In genomic region chr1:23624440-23624839, GRCh38 we compare ENCODE assay signal across 16 cellular contexts.
DNase-seq lines count a peak whose midpoint lies in the region; ATAC-seq and TF ChIP-seq lines count a peak whose summit lies in the region.
"Had no signal": no experiment of that assay in that cellular context is flagged by ENCODE, and none has a peak within 500 bp of the region (broad histone marks: within the 10 kb centered on the region; RNA-seq: fewer than 3 reads in every experiment).

No MANE protein-coding gene starts in this region.

- no peak overlapping the region for H3K4me3 ChIP-seq in psoas muscle
- H3K4me3 ChIP-seq: hepatocyte, spleen, thoracic aorta had no signal

- no peak overlapping the region for H3K4me3 Mint-ChIP-seq in activated CD4-positive, alpha-beta T cell treated with anti-CD3 and anti-CD28 coated beads, Interleukin-2, amount 10 ng/mL, durations not matched to agents 7 days and 5 days
- H3K4me3 Mint-ChIP-seq in activated naive CD8-positive, alpha-beta T cell treated with anti-CD3 and anti-CD28 coated beads, Interleukin-2, amount 50 U/mL, for 24 hours, result peak overlapping the region; percentile 49
- H3K4me3 Mint-ChIP-seq in stimulated activated naive B cell treated with anti-CD40 and anti-IgM and Interleukin-4, amounts not matched to agents 10 μg/mL and 1 μg/mL and 100 μg/mL, for 72 hours, result peak overlapping the region; percentile 60 to 68
- H3K4me3 Mint-ChIP-seq: brain had no signal

- H3K36me3 Mint-ChIP-seq in activated CD4-positive, alpha-beta T cell treated with anti-CD3 and anti-CD28 coated beads, Interleukin-2, amount 10 ng/mL, durations not matched to agents 7 days and 5 days (ENCODE audit: low read depth), result peaks cover 17% of the 10 kb centered on the region
- peaks cover 5% of the 10 kb centered on the region for H3K36me3 Mint-ChIP-seq in activated naive CD8-positive, alpha-beta T cell treated with anti-CD3 and anti-CD28 coated beads, Interleukin-2, amount 50 U/mL, for 24 hours (ENCODE audit: low read depth)
- peaks cover 9 to 11% of the 10 kb centered on the region in 2 donors for H3K36me3 Mint-ChIP-seq in stimulated activated naive B cell treated with anti-CD40 and anti-IgM and Interleukin-4, amounts not matched to agents 10 μg/mL and 1 μg/mL and 100 μg/mL, for 72 hours
- H3K36me3 Mint-ChIP-seq: brain had no signal

- CTCF ChIA-PET in activated CD4-positive, alpha-beta T cell treated with anti-CD3 and anti-CD28 coated beads, Interleukin-2, amount 10 ng/mL, durations not matched to agents 7 days and 5 days (lab: Charles Lee), result interaction anchor here (0.7 to 2.6 kb wide), 4 partner anchors 10 to 66 kb away, joined by 3 to 9 read pairs (median 6); no protein-coding TSS in a partner anchor

- H3K36me3 ChIP-seq in psoas muscle (ENCODE audit: insufficient read depth in 1 of 2, low read depth in 1 of 2), result no peaks in the 10 kb centered on the region
- H3K36me3 ChIP-seq: spleen, thoracic aorta had no signal

- DNase-seq in activated T-cell treated with anti-CD3 and anti-CD28 coated beads for 24 hours (ENCODE audit: low read depth), result peak; percentile 57
- no peak for DNase-seq in activated T-cell treated with anti-CD3 and anti-CD28 coated beads, Interleukin-2, amount 50 U/mL, for 1 hour
- DNase-seq in activated CD4-positive, alpha-beta T cell treated with anti-CD3 and anti-CD28 coated beads, Interleukin-2, amount 10 ng/mL, durations not matched to agents 7 days and 5 days, result no peak
- peak; percentile 79 for DNase-seq in activated naive CD8-positive, alpha-beta T cell treated with anti-CD3 and anti-CD28 coated beads, Interleukin-2, amount 50 U/mL, for 24 hours
- DNase-seq in stimulated activated naive B cell treated with anti-CD40 and anti-IgM and Interleukin-4, amounts not matched to agents 10 μg/mL and 1 μg/mL and 100 μg/mL, for 72 hours, result peak; percentile 83
- no peak for DNase-seq in SHP77 treated with DMSO at 0.1 percent for 48 hours (lab: John Stamatoyannopoulos, UW)
- DNase-seq in psoas muscle, result no peak
- DNase-seq in cardiac septum (ENCODE audit: low spot score), result no peak
- DNase-seq: EL, left ventricle myocardium superior, NCI-H345, spleen had no signal

- ATAC-seq in activated naive CD8-positive, alpha-beta T cell treated with anti-CD3 and anti-CD28 coated beads, Interleukin-2, amount 50 U/mL, for 24 hours, result peak; percentile 86
- peak; percentile 76 to 77 for ATAC-seq in stimulated activated naive B cell treated with anti-CD40 and anti-IgM and Interleukin-4, amounts not matched to agents 10 μg/mL and 1 μg/mL and 100 μg/mL, for 72 hours (replicated peaks)
- ATAC-seq in psoas muscle, result no peak
- ATAC-seq: left ventricle myocardium superior had no signal

- H3K27me3 Mint-ChIP-seq in activated CD4-positive, alpha-beta T cell treated with anti-CD3 and anti-CD28 coated beads, Interleukin-2, amount 10 ng/mL, durations not matched to agents 7 days and 5 days, result no peaks in the 10 kb centered on the region
- H3K27me3 Mint-ChIP-seq in activated naive CD8-positive, alpha-beta T cell treated with anti-CD3 and anti-CD28 coated beads, Interleukin-2, amount 50 U/mL, for 24 hours, result no peaks in the 10 kb centered on the region
- no peaks in the 10 kb centered on the region for H3K27me3 Mint-ChIP-seq in stimulated activated naive B cell treated with anti-CD40 and anti-IgM and Interleukin-4, amounts not matched to agents 10 μg/mL and 1 μg/mL and 100 μg/mL, for 72 hours

- 73 to 90% (median 78%) methylated on average over 4 of the region's 4 CpGs for WGBS in psoas muscle, 3 donors

- POLR2A ChIA-PET in activated CD4-positive, alpha-beta T cell treated with anti-CD3 and anti-CD28 coated beads, Interleukin-2, amount 10 ng/mL, durations not matched to agents 7 days and 5 days (lab: Charles Lee), result interaction anchor here (0.6 kb wide), 1 partner anchor 1082 kb away, joined by 3 read pairs; no protein-coding TSS in a partner anchor

- no peaks in the 10 kb centered on the region for H3K9me3 ChIP-seq in psoas muscle
- H3K9me3 ChIP-seq: spleen, thoracic aorta had no signal

- H3K4me1 ChIP-seq in psoas muscle, result no peaks in the 10 kb centered on the region

- peaks cover 76% of the 10 kb centered on the region for H3K4me1 Mint-ChIP-seq in activated CD4-positive, alpha-beta T cell treated with anti-CD3 and anti-CD28 coated beads, Interleukin-2, amount 10 ng/mL, durations not matched to agents 7 days and 5 days
- H3K4me1 Mint-ChIP-seq in activated naive CD8-positive, alpha-beta T cell treated with anti-CD3 and anti-CD28 coated beads, Interleukin-2, amount 50 U/mL, for 24 hours, result peaks cover 85% of the 10 kb centered on the region
- H3K4me1 Mint-ChIP-seq in stimulated activated naive B cell treated with anti-CD40 and anti-IgM and Interleukin-4, amounts not matched to agents 10 μg/mL and 1 μg/mL and 100 μg/mL, for 72 hours, result peaks cover 60 to 89% of the 10 kb centered on the region in 2 donors

- no peak for TF ChIP-seq CTCF in psoas muscle (IDR thresholded peaks at IDR 0.05)

- intact Hi-C loops in psoas muscle (cut with DNase I), result no loop called here
- intact Hi-C loops in cardiac septum (cut with DNase I), result no loop called here

- peak overlapping the region; percentile 58 for H3K27ac Mint-ChIP-seq in activated CD4-positive, alpha-beta T cell treated with anti-CD3 and anti-CD28 coated beads, Interleukin-2, amount 10 ng/mL, durations not matched to agents 7 days and 5 days
- peak overlapping the region; percentile 87 for H3K27ac Mint-ChIP-seq in activated naive CD8-positive, alpha-beta T cell treated with anti-CD3 and anti-CD28 coated beads, Interleukin-2, amount 50 U/mL, for 24 hours
- H3K27ac Mint-ChIP-seq in stimulated activated naive B cell treated with anti-CD40 and anti-IgM and Interleukin-4, amounts not matched to agents 10 μg/mL and 1 μg/mL and 100 μg/mL, for 72 hours, result peak overlapping the region; percentile 97
- H3K27ac Mint-ChIP-seq: brain had no signal

- H3K27me3 ChIP-seq in psoas muscle (ENCODE audit: insufficient read depth in 3 of 3, low read length in 2 of 3), result peaks cover 0 to 10% (median 2%) of the 10 kb centered on the region in 3 donors
- H3K27me3 ChIP-seq: hepatocyte had no signal

- H3K9me3 Mint-ChIP-seq in activated CD4-positive, alpha-beta T cell treated with anti-CD3 and anti-CD28 coated beads, Interleukin-2, amount 10 ng/mL, durations not matched to agents 7 days and 5 days, result peaks cover 9% of the 10 kb centered on the region
- peaks cover 15% of the 10 kb centered on the region for H3K9me3 Mint-ChIP-seq in activated naive CD8-positive, alpha-beta T cell treated with anti-CD3 and anti-CD28 coated beads, Interleukin-2, amount 50 U/mL, for 24 hours
- peaks cover 10 to 15% of the 10 kb centered on the region in 2 donors for H3K9me3 Mint-ChIP-seq in stimulated activated naive B cell treated with anti-CD40 and anti-IgM and Interleukin-4, amounts not matched to agents 10 μg/mL and 1 μg/mL and 100 μg/mL, for 72 hours

- H3K27ac ChIP-seq in psoas muscle, result no peak overlapping the region
- H3K27ac ChIP-seq: hepatocyte, RWPE1, thoracic aorta had no signal

Comparison
In these comparisons a context has a peak if more than half of its experiments do, and no peak if none do; other contexts are left out.
1. DNase-seq: peak in activated T-cell treated with anti-CD3 and anti-CD28 coated beads for 24 hours (single experiment), activated naive CD8-positive, alpha-beta T cell treated with anti-CD3 and anti-CD28 coated beads, Interleukin-2, amount 50 U/mL, for 24 hours (single experiment) and stimulated activated naive B cell treated with anti-CD40 and anti-IgM and Interleukin-4, amounts not matched to agents 10 μg/mL and 1 μg/mL and 100 μg/mL, for 72 hours (single experiment); none in activated T-cell treated with anti-CD3 and anti-CD28 coated beads, Interleukin-2, amount 50 U/mL, for 1 hour (single experiment), activated CD4-positive, alpha-beta T cell treated with anti-CD3 and anti-CD28 coated beads, Interleukin-2, amount 10 ng/mL, durations not matched to agents 7 days and 5 days (single experiment), SHP77 treated with DMSO at 0.1 percent for 48 hours (single experiment), psoas muscle (0 of 2) and cardiac septum (single experiment).
2. ATAC-seq: peak in activated naive CD8-positive, alpha-beta T cell treated with anti-CD3 and anti-CD28 coated beads, Interleukin-2, amount 50 U/mL, for 24 hours (single experiment) and stimulated activated naive B cell treated with anti-CD40 and anti-IgM and Interleukin-4, amounts not matched to agents 10 μg/mL and 1 μg/mL and 100 μg/mL, for 72 hours (2 of 2); none in psoas muscle (0 of 4).
3. Peak in every context shown above with its lines, with median percentiles within 50 percentile points of each other: H3K27ac Mint-ChIP-seq.